Comparison of ENCODE assay signal across 8 cellular contexts in genomic region chr16:30070490-30070889, GRCh38. TPM values are rescaled to one million over a fixed set of nuclear protein-coding genes. Genes with fewer than 3 reads are reported as not detected.
A peak's percentile ranks its signal among the peaks of the same experiment; 100 is the strongest.
DNase-seq lines count a peak whose midpoint lies in the region; ATAC-seq and TF ChIP-seq lines count a peak whose summit lies in the region.
"Had no signal": no experiment of that assay in that cellular context is flagged by ENCODE, and none has a peak within 500 bp of the region (broad histone marks: within the 10 kb centered on the region; RNA-seq: fewer than 3 reads in every experiment).

No MANE protein-coding gene starts in this region.

- CTCF ChIA-PET in activated naive CD4-positive, alpha-beta T cell treated with anti-CD3 and anti-CD28 coated beads, Interleukin-2, amount 10 ng/mL, durations not matched to agents 7 days and 5 days (lab: Charles Lee), result interaction anchor here (6.9 kb wide), 1 partner anchor 21 kb away, joined by 41 read pairs; the partner anchor contains the start of gene TBX6

- DNase-seq in activated naive CD4-positive, alpha-beta T cell treated with anti-CD3 and anti-CD28 coated beads, Interleukin-2, amount 10 ng/mL, durations not matched to agents 7 days and 5 days, result no peak
- no peak for DNase-seq in activated naive CD4-positive, alpha-beta T cell (lab: John Stamatoyannopoulos, UW)
- DNase-seq in epithelial cell of prostate (ENCODE audit: low read depth, low spot score) (no peak), NCI-H446 treated with DMSO at 0.1 percent for 48 hours (lab: John Stamatoyannopoulos, UW) (no peak), foreskin keratinocyte (no peak)

- peaks cover 49% of the 10 kb centered on the region for H3K4me1 ChIP-seq in stomach smooth muscle (ENCODE audit: control insufficient read depth, insufficient read depth, low read length)
- H3K4me1 ChIP-seq in foreskin keratinocyte, result peaks cover 7% of the 10 kb centered on the region

- H3K4me1 Mint-ChIP-seq in activated naive CD4-positive, alpha-beta T cell treated with anti-CD3 and anti-CD28 coated beads, Interleukin-2, amount 10 ng/mL, durations not matched to agents 7 days and 5 days, result peaks cover 50% of the 10 kb centered on the region

- H3K27ac Mint-ChIP-seq in activated naive CD4-positive, alpha-beta T cell treated with anti-CD3 and anti-CD28 coated beads, Interleukin-2, amount 10 ng/mL, durations not matched to agents 7 days and 5 days, result peak overlapping the region; percentile 64

- H3K27me3 ChIP-seq in stomach smooth muscle (ENCODE audit: control insufficient read depth in 1 of 2, insufficient read depth in 2 of 2, low read length in 2 of 2), result no peaks in the 10 kb centered on the region
- no peaks in the 10 kb centered on the region for H3K27me3 ChIP-seq in foreskin keratinocyte
- H3K27me3 ChIP-seq: adrenal gland had no signal

- no peak overlapping the region for H3K4me3 Mint-ChIP-seq in activated naive CD4-positive, alpha-beta T cell treated with anti-CD3 and anti-CD28 coated beads, Interleukin-2, amount 10 ng/mL, durations not matched to agents 7 days and 5 days

- TF ChIP-seq CTCF in foreskin keratinocyte (conservative IDR thresholded peaks at IDR 0.05), result no peak

- H3K27ac ChIP-seq in epithelial cell of prostate, result peak overlapping the region; percentile 25
- peak overlapping the region; percentile 67 for H3K27ac ChIP-seq in stomach smooth muscle (ENCODE audit: low read length)
- no peak overlapping the region for H3K27ac ChIP-seq in foreskin keratinocyte

- peaks cover 39 to 44% of the 10 kb centered on the region in 2 donors for H3K36me3 ChIP-seq in stomach smooth muscle (ENCODE audit: control insufficient read depth in 2 of 2, insufficient read depth in 2 of 2, low read length in 2 of 2)

- ATAC-seq in foreskin keratinocyte, result no peak
- ATAC-seq: activated CD4-positive, CD25-positive, alpha-beta regulatory T cell treated with anti-CD3 and anti-CD28 coated beads, Interleukin-2, amount 50 U/mL, for 24 hours had no signal

- H3K9me3 ChIP-seq in stomach smooth muscle (ENCODE audit: control insufficient read depth in 2 of 2, low read length in 2 of 2), result no peaks in the 10 kb centered on the region
- H3K9me3 ChIP-seq: adrenal gland had no signal

- no peaks in the 10 kb centered on the region for H3K27me3 Mint-ChIP-seq in activated naive CD4-positive, alpha-beta T cell treated with anti-CD3 and anti-CD28 coated beads, Interleukin-2, amount 10 ng/mL, durations not matched to agents 7 days and 5 days

- H3K9ac ChIP-seq in stomach smooth muscle (ENCODE audit: low read length in 2 of 2), result no peak overlapping the region

- H3K9me3 Mint-ChIP-seq in activated naive CD4-positive, alpha-beta T cell treated with anti-CD3 and anti-CD28 coated beads, Interleukin-2, amount 10 ng/mL, durations not matched to agents 7 days and 5 days, result no peaks in the 10 kb centered on the region

- H3K4me3 ChIP-seq in stomach smooth muscle (ENCODE audit: low read length in 2 of 2), result peak overlapping the region in 1 of 2 donors; percentile 63

- H3K36me3 Mint-ChIP-seq in activated naive CD4-positive, alpha-beta T cell treated with anti-CD3 and anti-CD28 coated beads, Interleukin-2, amount 10 ng/mL, durations not matched to agents 7 days and 5 days, result peaks cover 63% of the 10 kb centered on the region

RNA-seq across cellular contexts. Expression of gene ALDOA, which starts 4.9 kb away (rescaled TPM):
- total RNA-seq in foreskin keratinocyte, result 1,171 and 1,282 TPM in 2 replicates
- polyA plus RNA-seq in foreskin keratinocyte, result 1,433 and 1,464 TPM in 2 replicates

RNA-seq across cellular contexts. Expression of gene PPP4C, which starts 5.3 kb away (rescaled TPM):
- total RNA-seq in foreskin keratinocyte, result 133 and 147 TPM in 2 replicates
- polyA plus RNA-seq in foreskin keratinocyte, result 166 and 169 TPM in 2 replicates

RNA-seq across cellular contexts. Expression of gene TBX6, which starts 21.2 kb away (rescaled TPM):
- total RNA-seq in foreskin keratinocyte, result 1.3 and 1.7 TPM in 2 replicates
- 2.0 and 2.9 TPM in 2 replicates for polyA plus RNA-seq in foreskin keratinocyte

RNA-seq across cellular contexts. Expression of gene YPEL3, which starts 25.5 kb away (rescaled TPM):
- 22.1 and 25.4 TPM in 2 replicates for total RNA-seq in foreskin keratinocyte
- polyA plus RNA-seq in foreskin keratinocyte, result 29.6 and 43.1 TPM in 2 replicates

RNA-seq across cellular contexts. Expression of gene TLCD3B, which starts 39.4 kb away (rescaled TPM):
- 0.07 TPM in 1 of 2 replicates, not detected in the other for total RNA-seq in foreskin keratinocyte
- polyA plus RNA-seq in foreskin keratinocyte, result not detected in 2 replicates
